Comparison of ENCODE assay signal across 1 cellular context in genomic region chr4:83618991-83619390, GRCh38.
TF ChIP-seq lines count a peak whose summit lies in the region.

No MANE protein-coding gene starts in this region.

TF ChIP-seq in K562, 482 proteins besides CTCF, POLR2A, EP300 and RAD21 (continued from another document and continues in another):
- TF ChIP-seq ARID4B (CRISPR knock-in tag; IDR thresholded peaks at IDR 0.05) (no peak), ZNF24 (IDR thresholded peaks at IDR 0.05) (no peak), ZNF75A (CRISPR knock-in tag; IDR thresholded peaks at IDR 0.05) (no peak), SRF (CRISPR knock-in tag; IDR thresholded peaks at IDR 0.05) (no peak), MLLT1 (IDR thresholded peaks at IDR 0.05) (0 out of 4 replicates have a peak, but pooled peaks of 1 of the 2 experiments have one; percentile 37), REST (CRISPR knock-in tag; IDR thresholded peaks at IDR 0.05; ENCODE audit: low read depth) (no peak), NBN (IDR thresholded peaks at IDR 0.05; ENCODE audit: low read depth) (peak; percentile 29; the same call in 1 of the 2 replicates), NFE2 (IDR thresholded peaks at IDR 0.05; ENCODE audit: low read depth) (peak; percentile 74), ZNF174 (CRISPR knock-in tag; IDR thresholded peaks at IDR 0.05) (no peak), CREBBP (IDR thresholded peaks at IDR 0.05; ENCODE audit: low read depth, low read length) (no peak), TAF7 (tag; IDR thresholded peaks at IDR 0.05) (no peak), SREBF1 (IDR thresholded peaks at IDR 0.05; ENCODE audit: borderline replicate concordance, low read depth, low read length) (no peak), ZBTB26 (CRISPR knock-in tag; IDR thresholded peaks at IDR 0.05) (no peak), ZBTB49 (CRISPR knock-in tag; IDR thresholded peaks at IDR 0.05; ENCODE audit: borderline replicate concordance) (no peak), GTF2A2 (tag; IDR thresholded peaks at IDR 0.05) (no peak), ZNF3 (CRISPR knock-in tag; IDR thresholded peaks at IDR 0.05) (no peak), SLC30A9 (CRISPR knock-in tag; IDR thresholded peaks at IDR 0.05) (no peak), LEF1 (IDR thresholded peaks at IDR 0.05) (peak; percentile 28; the same call in 1 of the 2 replicates), CREM (IDR thresholded peaks at IDR 0.05; ENCODE audit: low read depth) (peak; percentile 48), ID3 (CRISPR knock-in tag; IDR thresholded peaks at IDR 0.05) (no peak), ID3 (tag; IDR thresholded peaks at IDR 0.05) (no peak), SMARCE1 (IDR thresholded peaks at IDR 0.05) (peak; percentile 76; the same call in 1 of the 2 replicates), SPI1 (IDR thresholded peaks at IDR 0.05; ENCODE audit: borderline replicate concordance, low read depth, low read length) (peak; percentile 94), TCF3 (CRISPR knock-in tag; IDR thresholded peaks at IDR 0.05) (peak; percentile 85), TAF9B (IDR thresholded peaks at IDR 0.05; ENCODE audit: partially characterized antibody) (no peak), ZNF23 (CRISPR knock-in tag; IDR thresholded peaks at IDR 0.05) (no peak), ZNF584 (CRISPR knock-in tag; IDR thresholded peaks at IDR 0.05; ENCODE audit: low read depth) (0 out of 2 replicates have a peak, but pooled peaks have one; percentile 38), RFX5 (IDR thresholded peaks at IDR 0.05; ENCODE audit: low read depth, low read length) (no peak), MED1 (CRISPR knock-in tag; IDR thresholded peaks at IDR 0.05; ENCODE audit: borderline replicate concordance) (no peak), ZNF280A (IDR thresholded peaks at IDR 0.05; ENCODE audit: low read depth, partially characterized antibody) (no peak), MCM5 (IDR thresholded peaks at IDR 0.05; ENCODE audit: low read depth) (no peak), PTBP1 (IDR thresholded peaks at IDR 0.05; ENCODE audit: low read depth, low read length) (no peak), IFI16 (CRISPR knock-in tag; IDR thresholded peaks at IDR 0.05) (no peak), TFE3 (CRISPR knock-in tag; IDR thresholded peaks at IDR 0.05) (no peak), E2F6 (IDR thresholded peaks at IDR 0.05; ENCODE audit: borderline replicate concordance in 1 of 2, extremely low read depth in 1 of 2, insufficient read depth in 1 of 2, insufficient read length in 1 of 2, low read depth in 1 of 2, low read length in 1 of 2, poor library complexity in 1 of 2, severe bottlenecking in 1 of 2) (no peak), PCBP2 (IDR thresholded peaks at IDR 0.05; ENCODE audit: low read depth, low read length, poor library complexity, severe bottlenecking) (no peak), POLR3A (IDR thresholded peaks at IDR 0.05; ENCODE audit: borderline replicate concordance, extremely low read depth, insufficient read depth, insufficient read length) (no peak), THAP12 (CRISPR knock-in tag; IDR thresholded peaks at IDR 0.05) (no peak)
